Comparison of ENCODE assay signal across 8 cellular contexts in genomic region chr19:40776966-40777794, GRCh38. TPM values are rescaled to one million over a fixed set of nuclear protein-coding genes. Genes with fewer than 3 reads are reported as not detected.
DNase-seq lines count a peak whose midpoint lies in the region; FAIRE-seq lines count a peak whose summit lies in the region.

No MANE protein-coding gene starts in this region.

- no peak overlapping the region for H3K4ac ChIP-seq in neuronal stem cell (ENCODE audit: low read length)

- H3K4me1 ChIP-seq in neuronal stem cell (ENCODE audit: control insufficient read depth in 2 of 2, insufficient read depth in 1 of 2, low read depth in 1 of 2, low read length in 2 of 2), result peaks cover 0 to 6% of the 10 kb centered on the region in 2 donors

- no CpG with 5 or more reads among the region's 19 CpGs for WGBS in neuronal stem cell (ENCODE audit: extremely low coverage in 2 of 2, insufficient read length in 2 of 2, insufficient replicate concordance in 1 of 2), 2 donors

- H3K4me3 ChIP-seq in MG63 (peak overlapping the region; percentile 70), neuronal stem cell (ENCODE audit: low read length in 2 of 2) (peak overlapping the region; percentile 64 to 81)

- peak overlapping the region; percentile 69 for H3K18ac ChIP-seq in neuronal stem cell (ENCODE audit: low read length)

- no peak overlapping the region for H2BK12ac ChIP-seq in neuronal stem cell (ENCODE audit: low read length)

- H3K27me3 ChIP-seq in MG63 (no peaks in the 10 kb centered on the region), neuronal stem cell (ENCODE audit: control insufficient read depth in 3 of 3, insufficient read depth in 3 of 3, low read depth in 1 of 3, low read length in 3 of 3) (no peaks in the 10 kb centered on the region)

- no peak overlapping the region for H4K8ac ChIP-seq in neuronal stem cell (ENCODE audit: low read depth, low read length)

- H2BK15ac ChIP-seq in neuronal stem cell (ENCODE audit: low read length), result no peak overlapping the region

- peak overlapping the region; percentile 35 for H2AFZ ChIP-seq in neuronal stem cell (ENCODE audit: low read length)

- no peak overlapping the region for H3K14ac ChIP-seq in neuronal stem cell (ENCODE audit: low read length)

- H3K23ac ChIP-seq in neuronal stem cell (ENCODE audit: low read depth, low read length, poor library complexity), result no peak overlapping the region

- H3K4me2 ChIP-seq in neuronal stem cell (ENCODE audit: insufficient read depth, low read length, poor library complexity, severe bottlenecking), result peak overlapping the region; percentile 58

- H3K36me3 ChIP-seq in MG63, result no peaks in the 10 kb centered on the region
- peaks cover 0 to 1% of the 10 kb centered on the region in 2 donors for H3K36me3 ChIP-seq in neuronal stem cell (replicated peaks in 1 of 2; ENCODE audit: control insufficient read depth in 2 of 2, insufficient read depth in 2 of 2, low read length in 2 of 2)

- H2BK5ac ChIP-seq in neuronal stem cell (ENCODE audit: low read length), result no peak overlapping the region

- peak overlapping the region; percentile 70 for H2AK5ac ChIP-seq in neuronal stem cell (ENCODE audit: low read depth, low read length)

- no peaks in the 10 kb centered on the region for H3K9me3 ChIP-seq in MG63
- H3K9me3 ChIP-seq in neuronal stem cell (replicated peaks in 1 of 2; ENCODE audit: control insufficient read depth in 2 of 2, insufficient read depth in 1 of 2, low read depth in 1 of 2, low read length in 2 of 2), result no peaks in the 10 kb centered on the region

- no peak for FAIRE-seq in frontal cortex (lab: Jason Lieb, UNC)

- H2BK120ac ChIP-seq in neuronal stem cell (ENCODE audit: low read depth, low read length), result no peak overlapping the region

- DNase-seq in ELF-1 (ENCODE audit: low read depth, low spot score) (peak; percentile 97), HCEC 1CT (peak; percentile 83), MG63 (peak; percentile 88), SIG-M5 (lab: John Stamatoyannopoulos, UW) (peak; percentile 93), frontal cortex (ENCODE audit: low spot score in 2 of 2) (peak; percentile 80 to 86), neuronal stem cell (ENCODE audit: low spot score) (peak; percentile 97), substantia nigra (lab: John Stamatoyannopoulos, UW) (peak; percentile 6 to 94 (median 82))
- DNase-seq in activated naive CD4-positive, alpha-beta T cell treated with Interleukin-2 at 50 U/mL for 16 hours, result peak; percentile 88

- H3K27ac ChIP-seq in neuronal stem cell (replicated peaks; ENCODE audit: low read length) (peak overlapping the region; percentile 100), substantia nigra (ENCODE audit: low read depth, low read length, poor library complexity, severe bottlenecking) (peak overlapping the region; percentile 94)

- H3K79me1 ChIP-seq in neuronal stem cell (ENCODE audit: low read depth, low read length), result no peaks in the 10 kb centered on the region

- peak overlapping the region; percentile 38 for H3K9ac ChIP-seq in neuronal stem cell (ENCODE audit: low read depth, low read length, poor library complexity)

- H4K91ac ChIP-seq in neuronal stem cell (ENCODE audit: low read depth, low read length, poor library complexity), result no peak overlapping the region

RNA-seq across cellular contexts. Expression of gene RAB4B, which starts 0.9 kb away (rescaled TPM):
- 34.4 and 41.2 TPM in 2 replicates for total RNA-seq in MG63 (2014; rRNA removed; shearing (Covaris generic); ENCODE audit: low replicate concordance)
- 6.1 TPM for total RNA-seq in frontal cortex
- polyA plus RNA-seq in neuronal stem cell (2013, experiment 1 of 2), result 15.1 TPM
- 14.9 TPM for polyA plus RNA-seq in neuronal stem cell (2013, experiment 2 of 2)

RNA-seq across cellular contexts. Expression of gene MIA, which starts 1.9 kb away (rescaled TPM):
- total RNA-seq in MG63 (2014; rRNA removed; shearing (Covaris generic); ENCODE audit: low replicate concordance), result not detected in 2 replicates
- not detected for total RNA-seq in frontal cortex
- polyA plus RNA-seq in neuronal stem cell (2013, experiment 1 of 2), result 0.15 TPM
- 0.32 TPM for polyA plus RNA-seq in neuronal stem cell (2013, experiment 2 of 2)

RNA-seq across cellular contexts. Expression of gene EGLN2, which starts 21.8 kb away (rescaled TPM):
- 63.2 and 140 TPM in 2 replicates for total RNA-seq in MG63 (2014; rRNA removed; shearing (Covaris generic); ENCODE audit: low replicate concordance)
- 46.5 TPM for total RNA-seq in frontal cortex
- polyA plus RNA-seq in neuronal stem cell (2013, experiment 1 of 2), result 66.3 TPM
- polyA plus RNA-seq in neuronal stem cell (2013, experiment 2 of 2), result 59.8 TPM

RNA-seq across cellular contexts. Expression of gene SNRPA, which starts 26.2 kb away (rescaled TPM):
- total RNA-seq in MG63 (2014; rRNA removed; shearing (Covaris generic); ENCODE audit: low replicate concordance), result 66.4 and 68.4 TPM in 2 replicates
- 23.6 TPM for total RNA-seq in frontal cortex
- 346 TPM for polyA plus RNA-seq in neuronal stem cell (2013, experiment 1 of 2)
- 347 TPM for polyA plus RNA-seq in neuronal stem cell (2013, experiment 2 of 2)

RNA-seq across cellular contexts. Expression of gene ACTMAP, which starts 26.9 kb away (rescaled TPM):
- 0.95 and 3.6 TPM in 2 replicates for total RNA-seq in MG63 (2014; rRNA removed; shearing (Covaris generic); ENCODE audit: low replicate concordance)
- under 0.01 TPM for total RNA-seq in frontal cortex
- polyA plus RNA-seq in neuronal stem cell (2013, experiment 1 of 2), result 12.8 TPM
- 13.2 TPM for polyA plus RNA-seq in neuronal stem cell (2013, experiment 2 of 2)

Comparison
In these comparisons a context has a peak if more than half of its experiments do, and no peak if none do; other contexts are left out.
1. Peak in every context shown above with its lines: DNase-seq, H3K4me3 ChIP-seq and H3K27ac ChIP-seq.